ENCODE assay signal across 28 cellular contexts in the genomic region with DNA sequence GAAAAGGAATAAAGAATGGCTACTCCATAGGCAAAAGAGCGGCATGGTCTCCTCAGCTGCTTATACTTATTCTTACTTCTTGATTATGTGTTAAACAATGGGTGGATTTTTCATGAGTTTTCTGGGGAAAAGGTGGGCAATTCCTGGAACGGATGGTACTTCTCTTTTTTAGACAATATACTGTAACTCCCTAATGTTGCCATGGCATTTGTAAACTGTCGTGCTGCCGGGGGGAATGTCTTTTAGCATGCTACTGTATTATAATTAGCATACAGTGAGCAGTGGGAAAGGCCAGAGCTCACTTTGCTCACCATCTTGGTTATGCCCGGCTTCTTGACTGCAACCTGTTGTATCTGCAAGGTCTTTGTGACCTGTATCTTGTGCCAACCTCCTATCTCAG.
"Had no signal": no experiment of that assay in that cellular context is flagged by ENCODE, and none has a peak within 500 bp of the region (broad histone marks: within the 10 kb centered on the region; RNA-seq: fewer than 3 reads in every experiment).

No MANE protein-coding gene starts in this region.

- H3K4me3 ChIP-seq: neural progenitor cell, ovary, psoas muscle, right lobe of liver, sigmoid colon, spleen, suprapubic skin, testis, tibial artery, transverse colon, upper lobe of right lung, uterus had no signal

- H2AFZ ChIP-seq: neural progenitor cell, parathyroid adenoma had no signal

- FAIRE-seq: small intestine had no signal

- H3K9me3 ChIP-seq: ovary, psoas muscle, right lobe of liver, sigmoid colon, spleen, suprapubic skin, testis, tibial artery, transverse colon, upper lobe of right lung, uterus had no signal

- H3K4me1 ChIP-seq: neural progenitor cell, psoas muscle, right lobe of liver, sigmoid colon, testis, tibial artery, transverse colon, upper lobe of right lung, uterus had no signal

- DNase-seq: natural killer cell; occipital lobe; ovary; posterior cingulate gyrus; psoas muscle; right cardiac atrium; right lobe of liver; sigmoid colon; spleen; stimulated activated CD4-positive, alpha-beta T cell treated with anti-CD3 and anti-CD28 coated beads, Interleukin-12 subunit alpha, Interleukin-12 subunit beta, amount 100 ng/mL, for 4 hours; stimulated activated CD4-positive, alpha-beta T cell treated with anti-CD3 and anti-CD28 coated beads, Interleukin-1b, Interleukin-23, amount 100 ng/mL, for 48 hours; stimulated activated CD4-positive, alpha-beta T cell treated with anti-CD3 and anti-CD28 coated beads, Interleukin-4, amount 100 ng/mL, for 1 hour; stimulated activated CD4-positive, alpha-beta T cell treated with anti-CD3 and anti-CD28 coated beads, Interleukin-4, amount 100 ng/mL, for 4 hours; stimulated activated CD8-positive, alpha-beta memory T cell treated with anti-CD3 and anti-CD28 coated beads, Interleukin-4, amount 100 ng/mL, for 48 hours; stimulated activated naive CD4-positive, alpha-beta T cell; stimulated activated naive CD8-positive, alpha-beta T cell treated with anti-CD3 and anti-CD28 coated beads, Interleukin-15, amount 100 ng/mL, for 72 hours; stimulated activated naive CD8-positive, alpha-beta T cell treated with anti-CD3 and anti-CD28 coated beads, Interleukin-15, Interleukin-2, amounts not matched to agents 100 U/mL and 50 U/mL, for 24 hours; substantia nigra; testis; tibial artery; transverse colon; upper lobe of right lung; uterus had no signal

- H3K79me2 ChIP-seq: parathyroid adenoma had no signal

- H3K27ac ChIP-seq: neural progenitor cell, ovary, parathyroid adenoma, psoas muscle, right lobe of liver, sigmoid colon, spleen, suprapubic skin, testis, tibial artery, transverse colon, upper lobe of right lung, uterus had no signal

- H3K36me3 ChIP-seq: neural progenitor cell, ovary, right lobe of liver, sigmoid colon, spleen, suprapubic skin, tibial artery, transverse colon, upper lobe of right lung, uterus had no signal

- H3K9ac ChIP-seq: neural progenitor cell, parathyroid adenoma had no signal

- H3K4me2 ChIP-seq: neural progenitor cell had no signal

- H3K27me3 ChIP-seq: neural progenitor cell, ovary, right lobe of liver, sigmoid colon, spleen, suprapubic skin, testis, tibial artery, transverse colon, upper lobe of right lung, uterus had no signal

- ATAC-seq: natural killer cell; psoas muscle; right cardiac atrium; right lobe of liver; stimulated activated memory B cell treated with anti-CD40 and anti-IgM and Interleukin-4, amounts not matched to agents 10 μg/mL and 1 μg/mL and 100 μg/mL, for 72 hours; stimulated activated naive CD8-positive, alpha-beta T cell treated with anti-CD3 and anti-CD28 coated beads, Interleukin-15, amount 100 ng/mL, for 72 hours; stimulated activated naive CD8-positive, alpha-beta T cell treated with anti-CD3 and anti-CD28 coated beads, Interleukin-15, Interleukin-2, amounts not matched to agents 100 U/mL and 50 U/mL, for 24 hours; upper lobe of right lung had no signal
